ENCODE assay signal across 28 cellular contexts in genomic region chr18:70397259-70397925, GRCh38.
DNase-seq lines count a peak whose midpoint lies in the region; ATAC-seq, FAIRE-seq and TF ChIP-seq lines count a peak whose summit lies in the region.
"Had no signal": no experiment of that assay in that cellular context is flagged by ENCODE, and none has a peak within 500 bp of the region (broad histone marks: within the 10 kb centered on the region; RNA-seq: fewer than 3 reads in every experiment).

No MANE protein-coding gene starts in this region.

- H3K4me3 ChIP-seq in HCT116 (replicated peaks in 1 of 2; ENCODE audit: low read depth in 1 of 2, low read length in 2 of 2): no peak overlapping the region
- H3K4me3 ChIP-seq in H1 (ENCODE audit: extremely low read depth in 1 of 4, insufficient read depth in 2 of 4, low read depth in 3 of 4, low read length in 4 of 4): no peak overlapping the region
- H3K4me3 ChIP-seq: gastroesophageal sphincter, tibial artery had no signal

- CTCF ChIA-PET in HCT116 (lab: Charles Lee): no interaction called here
- CTCF ChIA-PET in H1 (lab: Charles Lee; ENCODE audit: partially characterized antibody): no interaction called here

- H4K20me1 ChIP-seq in HCT116 (ENCODE audit: insufficient read depth) (no peaks in the 10 kb centered on the region), H1 (replicated peaks in 1 of 2; ENCODE audit: control insufficient read depth in 1 of 2, insufficient read depth in 2 of 2, low read length in 2 of 2) (no peaks in the 10 kb centered on the region)

- no peak overlapping the region for H2AK5ac ChIP-seq in H1 (ENCODE audit: low read depth, low read length)

- H3K27me3 Mint-ChIP-seq in activated CD4-positive, alpha-beta T cell treated with anti-CD3 and anti-CD28 coated beads, Interleukin-2, amount 10 ng/mL, durations not matched to agents 24 days and 14 days: peaks cover 1% of the 10 kb centered on the region
- H3K27me3 Mint-ChIP-seq: activated naive CD8-positive, alpha-beta T cell; CD4-positive, alpha-beta T cell had no signal

- H3K9me3 Mint-ChIP-seq in stimulated activated effector memory CD8-positive, alpha-beta T cell treated with anti-CD3 and anti-CD28 coated beads, Interleukin-12 subunit alpha, Interleukin-12 subunit beta, amount 100 ng/mL, for 72 hours: no peaks in the 10 kb centered on the region
- H3K9me3 Mint-ChIP-seq in activated CD4-positive, alpha-beta T cell treated with anti-CD3 and anti-CD28 coated beads, Interleukin-2, amount 10 ng/mL, durations not matched to agents 24 days and 14 days: no peaks in the 10 kb centered on the region
- H3K9me3 Mint-ChIP-seq: activated T-helper 2 cell treated with anti-CD3 and anti-CD28 coated beads, Interferon-gamma antibody, Interleukin-2, Interleukin-4, amounts not matched to agents 10 μg/mL and 5 μg/mL and 100 μg/mL, durations not matched to agents 14 hours and 24 hours and 36 hours; CD4-positive, alpha-beta T cell; natural killer cell treated with Interleukin-12 subunit alpha and Interleukin-12 subunit beta and Interleukin-15 and Interleukin-18, amount 100 ng/mL, for 72 hours had no signal

- TF ChIP-seq RAD21 in HCT116 (IDR thresholded peaks at IDR 0.05; ENCODE audit: low read depth) (no peak), H1 (IDR thresholded peaks at IDR 0.05 in 1 of 2, conservative IDR thresholded peaks at IDR 0.05 in 1 of 2; ENCODE audit: low read depth in 2 of 2, low read length in 2 of 2) (no peak)

- intact Hi-C loops in HCT116 (cut with micrococcal nuclease): no loop called here
- intact Hi-C loops in activated CD4-positive, alpha-beta T cell treated with anti-CD3 and anti-CD28 coated beads, Interleukin-2, amount 10 ng/mL, durations not matched to agents 24 days and 14 days (cut with micrococcal nuclease): no loop called here

- no peak overlapping the region for H2BK120ac ChIP-seq in H1 (replicated peaks; ENCODE audit: low read depth, low read length)

- WGBS in H1 (ENCODE audit: extremely low coverage in 1 of 2, insufficient coverage in 1 of 2, insufficient read length in 1 of 2, insufficient replicate concordance in 2 of 2, low coverage in 1 of 2, low lambda C conversion rate in 2 of 2, missing lambda C conversion rate in 1 of 2), 2 experiments: 86% methylated on average over 5 of the region's 5 CpGs; no CpG with 5 or more reads in 1 of the 2 experiments

- no peak for FAIRE-seq in H1 (lab: Jason Lieb, UNC)

- POLR2A ChIA-PET in HCT116 (lab: Charles Lee) (interaction anchor here (1.2 kb wide), 1 partner anchor 13 kb away, joined by 6 read pairs; no protein-coding TSS in a partner anchor), H1 (lab: Charles Lee; ENCODE audit: partially characterized antibody) (no interaction called here)

- H3K4me1 ChIP-seq in HCT116 (ENCODE audit: control insufficient read depth in 1 of 2, insufficient read depth in 2 of 2, low read length in 2 of 2): peaks cover 2 to 12% of the 10 kb centered on the region in 2 experiments; a peak in 3 of 4 replicates
- H3K4me1 ChIP-seq in H1 (replicated peaks in 1 of 4; ENCODE audit: control insufficient read depth in 3 of 4, insufficient read depth in 4 of 4, low read length in 3 of 4): no peaks in the 10 kb centered on the region
- H3K4me1 ChIP-seq: gastroesophageal sphincter, tibial artery had no signal

- no peaks in the 10 kb centered on the region for H3K36me3 Mint-ChIP-seq in stimulated activated effector memory CD8-positive, alpha-beta T cell treated with anti-CD3 and anti-CD28 coated beads, Interleukin-12 subunit alpha, Interleukin-12 subunit beta, amount 100 ng/mL, for 72 hours
- no peaks in the 10 kb centered on the region for H3K36me3 Mint-ChIP-seq in activated CD4-positive, alpha-beta T cell treated with anti-CD3 and anti-CD28 coated beads, Interleukin-2, amount 10 ng/mL, durations not matched to agents 24 days and 14 days (ENCODE audit: low read depth)
- H3K36me3 Mint-ChIP-seq: activated naive CD8-positive, alpha-beta T cell; natural killer cell treated with Interleukin-12 subunit alpha and Interleukin-12 subunit beta and Interleukin-15 and Interleukin-18, amount 100 ng/mL, for 72 hours; WTC11 had no signal

- H3K9me3 ChIP-seq in HCT116 (ENCODE audit: control insufficient read depth in 1 of 2, insufficient read depth in 1 of 2, low read depth in 1 of 2, low read length in 2 of 2) (no peaks in the 10 kb centered on the region), H1 (ENCODE audit: insufficient read depth in 2 of 2, low read depth in 1 of 2, low read length in 1 of 2) (no peaks in the 10 kb centered on the region)
- H3K9me3 ChIP-seq: gastroesophageal sphincter, tibial artery had no signal

- no peak overlapping the region for H3K27ac Mint-ChIP-seq in stimulated activated effector memory CD8-positive, alpha-beta T cell treated with anti-CD3 and anti-CD28 coated beads, Interleukin-12 subunit alpha, Interleukin-12 subunit beta, amount 100 ng/mL, for 72 hours
- H3K27ac Mint-ChIP-seq in activated CD4-positive, alpha-beta T cell treated with anti-CD3 and anti-CD28 coated beads, Interleukin-2, amount 10 ng/mL, durations not matched to agents 24 days and 14 days: no peak overlapping the region
- H3K27ac Mint-ChIP-seq: activated naive CD8-positive, alpha-beta T cell; activated T-helper 2 cell treated with anti-CD3 and anti-CD28 coated beads, Interferon-gamma antibody, Interleukin-2, Interleukin-4, amounts not matched to agents 10 μg/mL and 5 μg/mL and 100 μg/mL, durations not matched to agents 14 hours and 24 hours and 36 hours; CD4-positive, alpha-beta T cell; natural killer cell treated with Interleukin-12 subunit alpha and Interleukin-12 subunit beta and Interleukin-15 and Interleukin-18, amount 100 ng/mL, for 72 hours; WTC11 had no signal

- H3K36me3 ChIP-seq in HCT116 (ENCODE audit: control insufficient read depth in 1 of 2, insufficient read depth in 2 of 2, low read length in 2 of 2) (no peaks in the 10 kb centered on the region), H1 (ENCODE audit: control insufficient read depth in 2 of 4, insufficient read depth in 4 of 4, low read length in 3 of 4) (no peaks in the 10 kb centered on the region)
- H3K36me3 ChIP-seq: gastroesophageal sphincter, tibial artery had no signal

- H3K4ac ChIP-seq in H1 (replicated peaks; ENCODE audit: insufficient read length, low read depth, low read length): no peak overlapping the region

- H3K9me2 ChIP-seq in HCT116 (ENCODE audit: insufficient read depth): no peaks in the 10 kb centered on the region; the same call in 1 of the 2 replicates

- no peak for TF ChIP-seq POLR2A in HCT116 (IDR thresholded peaks at IDR 0.05; ENCODE audit: borderline replicate concordance, extremely low read depth, insufficient read depth, insufficient read length)
- TF ChIP-seq POLR2A in H1 (IDR thresholded peaks at IDR 0.05; ENCODE audit: control extremely low read depth in 1 of 2, low read depth in 2 of 2, low read length in 2 of 2): no peak

- no peak overlapping the region for H3K18ac ChIP-seq in H1 (ENCODE audit: extremely low read depth, low read length)

- H2AFZ ChIP-seq in HCT116 (ENCODE audit: low read depth, low read length, poor library complexity, severe bottlenecking) (peak overlapping the region; percentile 17), H1 (ENCODE audit: low read length) (no peak overlapping the region)

- H2BK12ac ChIP-seq in H1 (ENCODE audit: low read depth, low read length): no peak overlapping the region

- no peaks in the 10 kb centered on the region for H3K27me3 ChIP-seq in HCT116 (ENCODE audit: insufficient read depth, low read length)
- H3K27me3 ChIP-seq in H1 (replicated peaks in 1 of 4; ENCODE audit: control insufficient read depth in 3 of 4, extremely low read depth in 1 of 4, insufficient read depth in 3 of 4, low read length in 3 of 4): no peaks in the 10 kb centered on the region
- H3K27me3 ChIP-seq: gastroesophageal sphincter, tibial artery had no signal

- no peak overlapping the region for H3K4me3 Mint-ChIP-seq in stimulated activated effector memory CD8-positive, alpha-beta T cell treated with anti-CD3 and anti-CD28 coated beads, Interleukin-12 subunit alpha, Interleukin-12 subunit beta, amount 100 ng/mL, for 72 hours
- no peak overlapping the region for H3K4me3 Mint-ChIP-seq in activated CD4-positive, alpha-beta T cell treated with anti-CD3 and anti-CD28 coated beads, Interleukin-2, amount 10 ng/mL, durations not matched to agents 24 days and 14 days
- H3K4me3 Mint-ChIP-seq: activated naive CD8-positive, alpha-beta T cell; CD4-positive, alpha-beta T cell; natural killer cell treated with Interleukin-12 subunit alpha and Interleukin-12 subunit beta and Interleukin-15 and Interleukin-18, amount 100 ng/mL, for 72 hours; WTC11 had no signal

- no peak overlapping the region for H3K23ac ChIP-seq in H1 (ENCODE audit: insufficient read length)

- H2BK15ac ChIP-seq in H1 (ENCODE audit: low read length): no peak overlapping the region

- DNase-seq in HCT116 (ENCODE audit: low read depth, low spot score) (no peak), RKO (ENCODE audit: low spot score) (peak; percentile 33), H1 (ENCODE audit: low read depth in 1 of 2, low spot score in 2 of 2) (no peak), NCI-H774 (lab: John Stamatoyannopoulos, UW) (no peak)
- DNase-seq in stimulated activated effector memory CD8-positive, alpha-beta T cell treated with anti-CD3 and anti-CD28 coated beads, Interleukin-12 subunit alpha, Interleukin-12 subunit beta, amount 100 ng/mL, for 72 hours (ENCODE audit: low spot score in 2 of 2): no peak
- no peak for DNase-seq in activated T-cell treated with anti-CD3 and anti-CD28 coated beads, Interleukin-2, amount 50 U/mL, for 1 hour
- DNase-seq in activated CD4-positive, alpha-beta T cell treated with anti-CD3 and anti-CD28 coated beads, Interleukin-2, amount 10 ng/mL, durations not matched to agents 24 days and 14 days: no peak
- DNase-seq: activated CD4-positive, alpha-beta T cell treated with anti-CD3 and anti-CD28 coated beads, Interleukin-2, amount 50 U/mL, for 4 hours; activated CD8-positive, alpha-beta memory T cell treated with anti-CD3 and anti-CD28 coated beads, Interleukin-2, amount 50 U/mL, for 4 hours; CD4-positive, alpha-beta T cell; cerebellar nuclear complex; effector CD4-positive, alpha-beta T cell; erythroblast; hypothalamus; NCI-H1092; NCI-H2029 treated with DMSO at 0.1 percent for 48 hours; NCI-H226; NCI-H748 treated with DMSO at 0.1 percent for 48 hours; Right ventricle myocardium superior; stimulated activated CD4-positive, alpha-beta T cell treated with anti-CD3 and anti-CD28 coated beads, Interleukin-4, amount 100 ng/mL, for 1 hour; stimulated activated naive CD4-positive, alpha-beta T cell; T-helper 9 cell; tibial artery had no signal

- no peak overlapping the region for H4K91ac ChIP-seq in H1 (replicated peaks; ENCODE audit: insufficient read length, low read length)

- no peak overlapping the region for H2BK5ac ChIP-seq in H1 (ENCODE audit: low read depth, low read length)

- no peak overlapping the region for H4K5ac ChIP-seq in H1 (ENCODE audit: insufficient read length, low read depth, low read length)

- TF ChIP-seq CTCF in HCT116 (IDR thresholded peaks at IDR 0.05 in 2 of 3, conservative IDR thresholded peaks at IDR 0.05 in 1 of 3; ENCODE audit: borderline replicate concordance in 1 of 3, insufficient read depth in 1 of 3, low read depth in 2 of 3, low read length in 2 of 3) (no peak), H1 (IDR thresholded peaks at IDR 0.05; ENCODE audit: control extremely low read depth in 1 of 3, insufficient read depth in 1 of 3, low read depth in 1 of 3, low read length in 3 of 3) (no peak)

- no peak for ATAC-seq in HCT116
- peak; percentile 50 for ATAC-seq in stimulated activated effector memory CD8-positive, alpha-beta T cell treated with anti-CD3 and anti-CD28 coated beads, Interleukin-12 subunit alpha, Interleukin-12 subunit beta, amount 100 ng/mL, for 72 hours
- ATAC-seq: gastroesophageal sphincter; natural killer cell treated with Interleukin-12 subunit alpha and Interleukin-12 subunit beta and Interleukin-15 and Interleukin-18, amount 100 ng/mL, for 72 hours; WTC11 had no signal

- H3K27ac ChIP-seq in HCT116 (ENCODE audit: low read depth, low read length): no peak overlapping the region
- no peak overlapping the region for H3K27ac ChIP-seq in H1 (ENCODE audit: low read depth, low read length)
- H3K27ac ChIP-seq: gastroesophageal sphincter, tibial artery had no signal

- H3K4me1 Mint-ChIP-seq in stimulated activated effector memory CD8-positive, alpha-beta T cell treated with anti-CD3 and anti-CD28 coated beads, Interleukin-12 subunit alpha, Interleukin-12 subunit beta, amount 100 ng/mL, for 72 hours: no peaks in the 10 kb centered on the region
- H3K4me1 Mint-ChIP-seq in activated CD4-positive, alpha-beta T cell treated with anti-CD3 and anti-CD28 coated beads, Interleukin-2, amount 10 ng/mL, durations not matched to agents 24 days and 14 days: no peaks in the 10 kb centered on the region
- H3K4me1 Mint-ChIP-seq: WTC11 had no signal

- no peaks in the 10 kb centered on the region for H3K79me1 ChIP-seq in H1 (ENCODE audit: low read depth, low read length)

- H2BK20ac ChIP-seq in H1 (ENCODE audit: low read length): no peak overlapping the region

- no peak overlapping the region for H3K56ac ChIP-seq in H1 (replicated peaks; ENCODE audit: insufficient read length, low read depth, low read length)

- H3K9ac ChIP-seq in HCT116 (ENCODE audit: low read length) (no peak overlapping the region), H1 (replicated peaks in 1 of 4; ENCODE audit: extremely low read depth in 1 of 4, low read depth in 3 of 4, low read length in 3 of 4) (no peak overlapping the region)

- RAD21 ChIA-PET in HCT116 (lab: Charles Lee; ENCODE audit: low non-redundant PET in 1 of 2, low total read pairs in 2 of 2, uncharacterized antibody in 2 of 2, unreplicated experiment in 2 of 2): no interaction called here

- no peak for TF ChIP-seq EP300 in H1 (IDR thresholded peaks at IDR 0.05; ENCODE audit: borderline replicate concordance in 1 of 2, low read depth in 2 of 2, low read length in 2 of 2)

- H3K23me2 ChIP-seq in H1 (ENCODE audit: low read depth, low read length): no peaks in the 10 kb centered on the region

- BruUV-seq in HCT116 (replicated peaks; lab: Mats Ljungman, UMichigan): no TSS peak

- no peaks in the 10 kb centered on the region for H3K79me2 ChIP-seq in HCT116 (ENCODE audit: insufficient read depth, low read length)
- H3K79me2 ChIP-seq in H1 (ENCODE audit: control insufficient read depth in 1 of 2, insufficient read depth in 2 of 2, low read length in 2 of 2): no peaks in the 10 kb centered on the region

- H4K8ac ChIP-seq in H1 (ENCODE audit: extremely low read depth, insufficient read depth, low read length): no peak overlapping the region

- H3K14ac ChIP-seq in H1 (ENCODE audit: insufficient read length): no peak overlapping the region

- no peak overlapping the region for H3K4me2 ChIP-seq in HCT116 (ENCODE audit: low read length)
- no peak overlapping the region for H3K4me2 ChIP-seq in H1 (ENCODE audit: insufficient read depth in 1 of 2, low read depth in 2 of 2, low read length in 2 of 2)

Comparison
In these comparisons a context has a peak if more than half of its experiments do, and no peak if none do; other contexts are left out.
1. Of the 16 proteins assayed by ChIP-seq in both H1 and HCT116: peak only in H1: none; only in HCT116: none; in both: CEBPB; in neither: 15.